In genomic region chr2:88452151-88452851, GRCh38 we compare ENCODE assay signal across 10 cellular contexts. TPM values are rescaled to one million over a fixed set of nuclear protein-coding genes. Genes with fewer than 3 reads are reported as not detected.
DNase-seq lines count a peak whose midpoint lies in the region; ATAC-seq and TF ChIP-seq lines count a peak whose summit lies in the region.
"Had no signal": no experiment of that assay in that cellular context is flagged by ENCODE, and none has a peak within 500 bp of the region (broad histone marks: within the 10 kb centered on the region; RNA-seq: fewer than 3 reads in every experiment).

TSS of gene FOXI3 (minus strand) at chr2:88452693. CDS start at chr2:88452535, 158 bp downstream.

- TF ChIP-seq CTCF in KMS-11 (conservative IDR thresholded peaks at IDR 0.05; ENCODE audit: low read depth, low read length), result no peak
- TF ChIP-seq CTCF in nephron progenitor cell (IDR thresholded peaks at IDR 0.05), result no peak

- H3K36me3 ChIP-seq in ES-I3 (ENCODE audit: insufficient read depth, low read length) (no peaks in the 10 kb centered on the region), KMS-11 (ENCODE audit: insufficient read depth) (no peaks in the 10 kb centered on the region)

- H3K4me1 ChIP-seq in ES-I3 (ENCODE audit: insufficient read depth, low read length), result peaks cover 3% of the 10 kb centered on the region; the same call in 1 of the 2 replicates
- H3K4me1 ChIP-seq in KMS-11 (ENCODE audit: low read depth, poor library complexity, severe bottlenecking), result peaks cover 9% of the 10 kb centered on the region

- H3K9ac ChIP-seq in ES-I3 (ENCODE audit: low read depth, low read length), result peak within 1 kb of the TSS; percentile 64
- no peak within 1 kb of the TSS; the same call in 1 of the 2 replicates for H3K9ac ChIP-seq in KMS-11

- H3K4me3 ChIP-seq in KMS-11 (IDR thresholded peaks at IDR 0.05; ENCODE audit: insufficient read depth, low read depth, low read length), result peak within 1 kb of the TSS; percentile 58

- peak within 1 kb of the TSS; percentile 64; the same call in 1 of the 2 replicates for H2AFZ ChIP-seq in KMS-11 (ENCODE audit: low read depth)

- peak within 1 kb of the TSS; percentile 56 for H3K4me2 ChIP-seq in KMS-11

- in situ Hi-C loops in T47D (cut with HindIII; ENCODE audit: low pct_unique_long_range_greater_than_20kb, low sequenced_read_pairs), result no loop called here
- in situ Hi-C loops in G401 (cut with HindIII; ENCODE audit: low sequenced_read_pairs), result no loop called here

- no peaks in the 10 kb centered on the region for H3K9me3 ChIP-seq in ES-I3 (ENCODE audit: control insufficient read depth, insufficient read depth, low read length)

- no peaks in the 10 kb centered on the region for H4K20me1 ChIP-seq in KMS-11 (ENCODE audit: insufficient read depth)

- peaks cover 6% of the 10 kb centered on the region for H3K4me1 Mint-ChIP-seq in nephron progenitor cell

- DNase-seq in T47D (ENCODE audit: low read depth in 1 of 2, low spot score in 1 of 2), result peak; percentile 19 to 30
- peak; percentile 56 for DNase-seq in nephron progenitor cell
- no peak for DNase-seq in HUDEP-2 (lab: John Stamatoyannopoulos, UW; ENCODE audit: unreplicated experiment in 76 of 76)
- no peak for DNase-seq in G401 (ENCODE audit: low spot score)
- DNase-seq: cortex of kidney had no signal

- H3K27me3 ChIP-seq in KMS-11 (ENCODE audit: insufficient read depth, low read depth), result peaks cover 8% of the 10 kb centered on the region

- H3K4me3 Mint-ChIP-seq in nephron progenitor cell, result peak within 1 kb of the TSS; percentile 83

- no peaks in the 10 kb centered on the region for H3K36me3 Mint-ChIP-seq in nephron progenitor cell (ENCODE audit: low read depth)

- no peaks in the 10 kb centered on the region for H3K9me3 Mint-ChIP-seq in nephron progenitor cell

- peaks cover 69% of the 10 kb centered on the region for H3K27me3 Mint-ChIP-seq in nephron progenitor cell (ENCODE audit: low read depth, poor library complexity)

- no peak within 1 kb of the TSS for H3K27ac Mint-ChIP-seq in nephron progenitor cell

- ATAC-seq in GM19324 (IDR thresholded peaks at IDR 0.05; ENCODE audit: low FRiP score, unreplicated experiment) (no peak), HG03280 (IDR thresholded peaks at IDR 0.05; ENCODE audit: unreplicated experiment) (no peak)

- H3K27ac ChIP-seq in KMS-11, result no peak within 1 kb of the TSS

- H3K79me2 ChIP-seq in KMS-11 (ENCODE audit: insufficient read depth, low read depth), result no peaks in the 10 kb centered on the region

RNA-seq across cellular contexts. Expression of gene FOXI3, which starts in this region (rescaled TPM):
- total RNA-seq in G401 (2014; rRNA removed; shearing (Covaris generic)), result not detected in 2 replicates
- total RNA-seq: NCI-H460 had no signal

Comparison
In these comparisons a context has a peak if more than half of its experiments do, and no peak if none do; other contexts are left out.
1. DNase-seq: peak in T47D (2 of 2) and nephron progenitor cell (single experiment); none in HUDEP-2 (0 of 76) and G401 (single experiment).